In genomic region chr14:99995700-99996356, GRCh38 we compare ENCODE assay signal across 8 cellular contexts.
A peak's percentile ranks its signal among the peaks of the same experiment; 100 is the strongest.
DNase-seq lines count a peak whose midpoint lies in the region; ATAC-seq and TF ChIP-seq lines count a peak whose summit lies in the region.

No MANE protein-coding gene starts in this region.

- 12 to 28% (median 22%) methylated on average over 2 of the region's 2 CpGs for WGBS in heart left ventricle, 4 donors

- H3K9me3 Mint-ChIP-seq in Caco-2 (ENCODE audit: unreplicated experiment): peaks cover 18% of the 10 kb centered on the region

- H3K4me3 Mint-ChIP-seq in Caco-2 (ENCODE audit: unreplicated experiment): no peak overlapping the region

- intact Hi-C loops in Caco-2 (cut with micrococcal nuclease; ENCODE audit: unreplicated experiment) (no loop called here), heart left ventricle (cut with DNase I) (no loop called here), posterior vena cava (cut with DNase I) (no loop called here)

- no peak for TF ChIP-seq POLR2A in heart left ventricle (IDR thresholded peaks at IDR 0.05)

- DNase-seq in Caco-2 (peak; percentile 56 to 65), SIG-M5 (lab: John Stamatoyannopoulos, UW) (peak; percentile 59), heart left ventricle (peak in 4 of 5 donors; percentile 43 to 55 (median 51)), posterior vena cava (ENCODE audit: low spot score) (no peak)
- peak; percentile 40 for DNase-seq in activated effector memory CD4-positive, alpha-beta T cell treated with Interleukin-2 at 50 U/mL for 16 hours
- DNase-seq in stimulated activated CD4-positive, alpha-beta T cell treated with anti-CD3 and anti-CD28 coated beads, Interleukin-12 subunit alpha, Interleukin-12 subunit beta, amount 100 ng/mL, for 24 hours (ENCODE audit: low read depth in 2 of 2): peak; percentile 26 to 64

- H3K27me3 ChIP-seq in Caco-2 (replicated peaks; ENCODE audit: control insufficient read depth, insufficient read depth, low read length) (no peaks in the 10 kb centered on the region), heart left ventricle (no peaks in the 10 kb centered on the region)

- no peaks in the 10 kb centered on the region for H3K36me3 ChIP-seq in Caco-2 (ENCODE audit: control insufficient read depth, insufficient read depth, low read length)
- H3K36me3 ChIP-seq in heart left ventricle: no peaks in the 10 kb centered on the region

- POLR2A ChIA-PET in Caco-2 (lab: Charles Lee): no interaction called here

- H3K27ac Mint-ChIP-seq in Caco-2 (ENCODE audit: unreplicated experiment): no peak overlapping the region

- no TSS peak for BruUV-seq in Caco-2 (replicated peaks; lab: Mats Ljungman, UMichigan)

- no peaks in the 10 kb centered on the region for H3K9me3 ChIP-seq in Caco-2
- no peaks in the 10 kb centered on the region for H3K9me3 ChIP-seq in heart left ventricle

- H3K36me3 Mint-ChIP-seq in Caco-2 (ENCODE audit: insufficient read depth, unreplicated experiment): no peaks in the 10 kb centered on the region

- H3K4me3 ChIP-seq in Caco-2 (ENCODE audit: low read depth, low read length) (no peak overlapping the region), heart left ventricle (no peak overlapping the region)

- H3K4me1 ChIP-seq in Caco-2 (no peaks in the 10 kb centered on the region), heart left ventricle (peaks cover 0 to 4% (median 0%) of the 10 kb centered on the region in 12 donors)

- CTCF ChIA-PET in Caco-2 (lab: Charles Lee): no interaction called here

- ATAC-seq in GM19372 (IDR thresholded peaks at IDR 0.05; ENCODE audit: low read depth, unreplicated experiment): peak; percentile 100
- ATAC-seq in HG03378 (IDR thresholded peaks at IDR 0.05; ENCODE audit: unreplicated experiment): peak; percentile 100
- peak in 3 of 4 donors; percentile 67 to 77 (median 75) for ATAC-seq in heart left ventricle

- no peak overlapping the region for H3K27ac ChIP-seq in heart left ventricle

- H3K27me3 Mint-ChIP-seq in Caco-2 (ENCODE audit: insufficient read depth, unreplicated experiment): peaks cover 6% of the 10 kb centered on the region

- H3K4me1 Mint-ChIP-seq in Caco-2 (ENCODE audit: low read depth, unreplicated experiment): no peaks in the 10 kb centered on the region

- peak; percentile 76 for TF ChIP-seq CTCF in Caco-2 (IDR thresholded peaks at IDR 0.05; ENCODE audit: insufficient read depth in 1 of 2, low read depth in 1 of 2, low read length in 1 of 2, severe bottlenecking in 1 of 2, unreplicated experiment in 1 of 2)
- TF ChIP-seq CTCF in heart left ventricle (IDR thresholded peaks at IDR 0.05): peak; percentile 52 to 81 (median 72)
